Comparison of ENCODE assay signal across 2 cellular contexts in the genomic region with DNA sequence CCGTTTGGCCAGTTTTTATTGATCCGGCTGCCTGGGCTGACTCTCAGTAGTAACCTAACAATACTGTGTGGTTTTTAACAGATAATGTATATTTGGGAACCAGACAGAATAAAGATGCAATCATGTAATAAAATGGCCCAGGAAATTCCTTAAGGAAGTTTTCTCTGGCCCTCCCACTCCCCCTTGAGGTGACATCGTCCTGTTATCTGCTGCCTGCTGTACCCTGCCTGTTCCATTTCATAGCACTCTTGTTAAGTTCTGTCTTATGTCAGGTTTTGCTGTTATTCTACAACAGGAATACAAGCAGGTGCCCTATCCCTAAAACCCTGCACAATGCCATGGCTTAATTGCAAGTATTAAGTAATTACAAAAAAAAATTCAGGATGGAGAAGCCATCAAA.
TF ChIP-seq lines count a peak whose summit lies in the region.

No MANE protein-coding gene starts in this region.

TF ChIP-seq in HCT116, 20 proteins besides CTCF, POLR2A, EP300 and RAD21:
- TF ChIP-seq FOSL1 (IDR thresholded peaks at IDR 0.05; ENCODE audit: low read depth) (no peak), ZNF274 (IDR thresholded peaks at IDR 0.05; ENCODE audit: low read depth, low read length) (no peak), POLR2AphosphoS5 (IDR thresholded peaks at IDR 0.05; ENCODE audit: low read depth, low read length) (no peak), EZH2 (IDR thresholded peaks at IDR 0.05) (no peak), ZFX (IDR thresholded peaks at IDR 0.05) (no peak), YY1 (IDR thresholded peaks at IDR 0.05; ENCODE audit: extremely low read depth, insufficient replicate concordance, low read depth, low read length) (no peak), SP1 (IDR thresholded peaks at IDR 0.05; ENCODE audit: low read depth) (no peak), SIN3A (IDR thresholded peaks at IDR 0.05; ENCODE audit: low read depth) (no peak), EZH2phosphoT487 (IDR thresholded peaks at IDR 0.05; ENCODE audit: borderline replicate concordance) (no peak), EGR1 (IDR thresholded peaks at IDR 0.05; ENCODE audit: low read depth) (no peak), JUND (IDR thresholded peaks at IDR 0.05) (no peak)
- TF ChIP-seq, protein P1, sequence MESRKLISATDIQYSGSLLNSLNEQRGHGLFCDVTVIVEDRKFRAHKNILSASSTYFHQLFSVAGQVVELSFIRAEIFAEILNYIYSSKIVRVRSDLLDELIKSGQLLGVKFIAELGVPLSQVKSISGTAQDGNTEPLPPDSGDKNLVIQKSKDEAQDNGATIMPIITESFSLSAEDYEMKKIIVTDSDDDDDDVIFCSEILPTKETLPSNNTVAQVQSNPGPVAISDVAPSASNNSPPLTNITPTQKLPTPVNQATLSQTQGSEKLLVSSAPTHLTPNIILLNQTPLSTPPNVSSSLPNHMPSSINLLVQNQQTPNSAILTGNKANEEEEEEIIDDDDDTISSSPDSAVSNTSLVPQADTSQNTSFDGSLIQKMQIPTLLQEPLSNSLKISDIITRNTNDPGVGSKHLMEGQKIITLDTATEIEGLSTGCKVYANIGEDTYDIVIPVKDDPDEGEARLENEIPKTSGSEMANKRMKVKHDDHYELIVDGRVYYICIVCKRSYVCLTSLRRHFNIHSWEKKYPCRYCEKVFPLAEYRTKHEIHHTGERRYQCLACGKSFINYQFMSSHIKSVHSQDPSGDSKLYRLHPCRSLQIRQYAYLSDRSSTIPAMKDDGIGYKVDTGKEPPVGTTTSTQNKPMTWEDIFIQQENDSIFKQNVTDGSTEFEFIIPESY (IDR thresholded peaks at IDR 0.05; ENCODE audit: extremely low read depth, insufficient replicate concordance, low read length): no peak
- TF ChIP-seq, protein P2, sequence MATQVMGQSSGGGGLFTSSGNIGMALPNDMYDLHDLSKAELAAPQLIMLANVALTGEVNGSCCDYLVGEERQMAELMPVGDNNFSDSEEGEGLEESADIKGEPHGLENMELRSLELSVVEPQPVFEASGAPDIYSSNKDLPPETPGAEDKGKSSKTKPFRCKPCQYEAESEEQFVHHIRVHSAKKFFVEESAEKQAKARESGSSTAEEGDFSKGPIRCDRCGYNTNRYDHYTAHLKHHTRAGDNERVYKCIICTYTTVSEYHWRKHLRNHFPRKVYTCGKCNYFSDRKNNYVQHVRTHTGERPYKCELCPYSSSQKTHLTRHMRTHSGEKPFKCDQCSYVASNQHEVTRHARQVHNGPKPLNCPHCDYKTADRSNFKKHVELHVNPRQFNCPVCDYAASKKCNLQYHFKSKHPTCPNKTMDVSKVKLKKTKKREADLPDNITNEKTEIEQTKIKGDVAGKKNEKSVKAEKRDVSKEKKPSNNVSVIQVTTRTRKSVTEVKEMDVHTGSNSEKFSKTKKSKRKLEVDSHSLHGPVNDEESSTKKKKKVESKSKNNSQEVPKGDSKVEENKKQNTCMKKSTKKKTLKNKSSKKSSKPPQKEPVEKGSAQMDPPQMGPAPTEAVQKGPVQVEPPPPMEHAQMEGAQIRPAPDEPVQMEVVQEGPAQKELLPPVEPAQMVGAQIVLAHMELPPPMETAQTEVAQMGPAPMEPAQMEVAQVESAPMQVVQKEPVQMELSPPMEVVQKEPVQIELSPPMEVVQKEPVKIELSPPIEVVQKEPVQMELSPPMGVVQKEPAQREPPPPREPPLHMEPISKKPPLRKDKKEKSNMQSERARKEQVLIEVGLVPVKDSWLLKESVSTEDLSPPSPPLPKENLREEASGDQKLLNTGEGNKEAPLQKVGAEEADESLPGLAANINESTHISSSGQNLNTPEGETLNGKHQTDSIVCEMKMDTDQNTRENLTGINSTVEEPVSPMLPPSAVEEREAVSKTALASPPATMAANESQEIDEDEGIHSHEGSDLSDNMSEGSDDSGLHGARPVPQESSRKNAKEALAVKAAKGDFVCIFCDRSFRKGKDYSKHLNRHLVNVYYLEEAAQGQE (IDR thresholded peaks at IDR 0.05; ENCODE audit: low read depth): no peak
- TF ChIP-seq, protein P3, sequence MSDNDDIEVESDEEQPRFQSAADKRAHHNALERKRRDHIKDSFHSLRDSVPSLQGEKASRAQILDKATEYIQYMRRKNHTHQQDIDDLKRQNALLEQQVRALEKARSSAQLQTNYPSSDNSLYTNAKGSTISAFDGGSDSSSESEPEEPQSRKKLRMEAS (IDR thresholded peaks at IDR 0.05): no peak
TF ChIP-seq in HCT116: peak in this region for 0.

TF ChIP-seq in K562, 482 proteins besides CTCF, POLR2A, EP300 and RAD21:
- TF ChIP-seq BACH1 (tag; IDR thresholded peaks at IDR 0.05) (no peak), TARDBP (IDR thresholded peaks at IDR 0.05) (no peak), ZNF263 (CRISPR knock-in tag; IDR thresholded peaks at IDR 0.05; ENCODE audit: borderline replicate concordance) (no peak), HMGN3 (IDR thresholded peaks at IDR 0.05; ENCODE audit: borderline replicate concordance, extremely low read depth, insufficient read length, low read depth, low read length) (no peak), NONO (IDR thresholded peaks at IDR 0.05; ENCODE audit: low read depth in 2 of 2, low read length in 1 of 2) (no peak), RHOXF2B (CRISPR knock-in tag; conservative IDR thresholded peaks at IDR 0.05) (no peak), ZNF668 (CRISPR knock-in tag; IDR thresholded peaks at IDR 0.05) (no peak), BCOR (IDR thresholded peaks at IDR 0.05) (no peak), FOXK1 (CRISPR knock-in tag; IDR thresholded peaks at IDR 0.05; ENCODE audit: borderline replicate concordance) (no peak), NCOR1 (IDR thresholded peaks at IDR 0.05) (no peak), SETDB1 (IDR thresholded peaks at IDR 0.05; ENCODE audit: low read length) (no peak), KLF13 (tag; IDR thresholded peaks at IDR 0.05; ENCODE audit: borderline replicate concordance, low read depth) (no peak), CSDE1 (IDR thresholded peaks at IDR 0.05) (no peak), HDAC1 (IDR thresholded peaks at IDR 0.05) (no peak), PCBP2 (IDR thresholded peaks at IDR 0.05; ENCODE audit: low read depth, low read length, poor library complexity, severe bottlenecking) (no peak), ERF (CRISPR knock-in tag; IDR thresholded peaks at IDR 0.05) (no peak)
- TF ChIP-seq, protein P4, sequence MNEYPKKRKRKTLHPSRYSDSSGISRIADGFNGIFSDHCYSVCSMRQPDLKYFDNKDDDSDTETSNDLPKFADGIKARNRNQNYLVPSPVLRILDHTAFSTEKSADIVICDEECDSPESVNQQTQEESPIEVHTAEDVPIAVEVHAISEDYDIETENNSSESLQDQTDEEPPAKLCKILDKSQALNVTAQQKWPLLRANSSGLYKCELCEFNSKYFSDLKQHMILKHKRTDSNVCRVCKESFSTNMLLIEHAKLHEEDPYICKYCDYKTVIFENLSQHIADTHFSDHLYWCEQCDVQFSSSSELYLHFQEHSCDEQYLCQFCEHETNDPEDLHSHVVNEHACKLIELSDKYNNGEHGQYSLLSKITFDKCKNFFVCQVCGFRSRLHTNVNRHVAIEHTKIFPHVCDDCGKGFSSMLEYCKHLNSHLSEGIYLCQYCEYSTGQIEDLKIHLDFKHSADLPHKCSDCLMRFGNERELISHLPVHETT (CRISPR knock-in tag; conservative IDR thresholded peaks at IDR 0.05 in 1 of 2, IDR thresholded peaks at IDR 0.05 in 1 of 2): no peak
- TF ChIP-seq, protein P5, sequence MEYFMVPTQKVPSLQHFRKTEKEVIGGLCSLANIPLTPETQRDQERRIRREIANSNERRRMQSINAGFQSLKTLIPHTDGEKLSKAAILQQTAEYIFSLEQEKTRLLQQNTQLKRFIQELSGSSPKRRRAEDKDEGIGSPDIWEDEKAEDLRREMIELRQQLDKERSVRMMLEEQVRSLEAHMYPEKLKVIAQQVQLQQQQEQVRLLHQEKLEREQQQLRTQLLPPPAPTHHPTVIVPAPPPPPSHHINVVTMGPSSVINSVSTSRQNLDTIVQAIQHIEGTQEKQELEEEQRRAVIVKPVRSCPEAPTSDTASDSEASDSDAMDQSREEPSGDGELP (CRISPR knock-in tag; IDR thresholded peaks at IDR 0.05; ENCODE audit: borderline replicate concordance): no peak
